In the genomic region with DNA sequence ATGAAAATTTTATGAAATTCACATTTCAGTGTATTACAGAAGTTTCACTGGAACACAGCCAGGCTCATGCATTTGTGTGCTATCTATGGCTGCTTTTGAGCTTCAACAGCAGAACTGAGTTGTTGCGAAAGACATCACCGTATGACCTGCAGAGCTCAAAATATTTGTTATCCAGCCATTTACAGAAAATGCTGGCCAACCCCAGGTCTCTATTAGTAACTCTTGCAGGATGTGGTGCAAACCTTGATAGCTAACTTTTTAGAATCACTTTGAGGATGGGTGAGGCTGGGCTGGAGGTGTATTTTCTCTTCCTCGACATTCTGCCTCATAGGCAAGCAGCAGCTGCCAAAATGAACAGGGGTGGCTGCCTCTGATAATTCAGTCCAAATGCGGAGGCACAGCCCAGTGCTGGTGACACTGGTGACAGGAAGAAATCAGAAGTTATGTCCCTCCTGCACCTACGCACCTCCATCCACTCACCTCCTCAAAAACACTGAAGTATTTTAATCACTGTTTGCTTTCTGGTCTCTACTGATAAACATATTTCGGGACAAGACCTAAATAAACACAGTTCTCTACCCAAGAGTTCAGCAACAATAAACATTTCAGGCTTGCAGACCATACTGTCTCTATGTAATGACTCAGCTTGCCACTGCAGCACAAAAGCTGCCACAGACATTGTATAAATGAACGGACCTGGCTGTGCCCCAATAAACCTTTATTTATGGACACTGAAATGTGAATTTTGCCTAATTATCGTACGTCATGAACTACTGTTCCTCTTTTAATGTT, we compare ENCODE assay signal across 1 cellular context.
TF ChIP-seq lines count a peak whose summit lies in the region.

No MANE protein-coding gene starts in this region.

TF ChIP-seq in K562, 482 proteins besides CTCF, POLR2A, EP300 and RAD21 (continued from another document and continues in another):
- no peak for TF ChIP-seq ZNF507 (tag; conservative IDR thresholded peaks at IDR 0.05)
- TF ChIP-seq SREBF1 (IDR thresholded peaks at IDR 0.05; ENCODE audit: borderline replicate concordance, low read depth, low read length): no peak
- no peak for TF ChIP-seq ELF1 (tag; IDR thresholded peaks at IDR 0.05)
- TF ChIP-seq SIN3A (IDR thresholded peaks at IDR 0.05; ENCODE audit: borderline replicate concordance in 2 of 2, control insufficient read depth in 1 of 2, low read depth in 2 of 2, low read length in 2 of 2): no peak
- TF ChIP-seq, protein P1, sequence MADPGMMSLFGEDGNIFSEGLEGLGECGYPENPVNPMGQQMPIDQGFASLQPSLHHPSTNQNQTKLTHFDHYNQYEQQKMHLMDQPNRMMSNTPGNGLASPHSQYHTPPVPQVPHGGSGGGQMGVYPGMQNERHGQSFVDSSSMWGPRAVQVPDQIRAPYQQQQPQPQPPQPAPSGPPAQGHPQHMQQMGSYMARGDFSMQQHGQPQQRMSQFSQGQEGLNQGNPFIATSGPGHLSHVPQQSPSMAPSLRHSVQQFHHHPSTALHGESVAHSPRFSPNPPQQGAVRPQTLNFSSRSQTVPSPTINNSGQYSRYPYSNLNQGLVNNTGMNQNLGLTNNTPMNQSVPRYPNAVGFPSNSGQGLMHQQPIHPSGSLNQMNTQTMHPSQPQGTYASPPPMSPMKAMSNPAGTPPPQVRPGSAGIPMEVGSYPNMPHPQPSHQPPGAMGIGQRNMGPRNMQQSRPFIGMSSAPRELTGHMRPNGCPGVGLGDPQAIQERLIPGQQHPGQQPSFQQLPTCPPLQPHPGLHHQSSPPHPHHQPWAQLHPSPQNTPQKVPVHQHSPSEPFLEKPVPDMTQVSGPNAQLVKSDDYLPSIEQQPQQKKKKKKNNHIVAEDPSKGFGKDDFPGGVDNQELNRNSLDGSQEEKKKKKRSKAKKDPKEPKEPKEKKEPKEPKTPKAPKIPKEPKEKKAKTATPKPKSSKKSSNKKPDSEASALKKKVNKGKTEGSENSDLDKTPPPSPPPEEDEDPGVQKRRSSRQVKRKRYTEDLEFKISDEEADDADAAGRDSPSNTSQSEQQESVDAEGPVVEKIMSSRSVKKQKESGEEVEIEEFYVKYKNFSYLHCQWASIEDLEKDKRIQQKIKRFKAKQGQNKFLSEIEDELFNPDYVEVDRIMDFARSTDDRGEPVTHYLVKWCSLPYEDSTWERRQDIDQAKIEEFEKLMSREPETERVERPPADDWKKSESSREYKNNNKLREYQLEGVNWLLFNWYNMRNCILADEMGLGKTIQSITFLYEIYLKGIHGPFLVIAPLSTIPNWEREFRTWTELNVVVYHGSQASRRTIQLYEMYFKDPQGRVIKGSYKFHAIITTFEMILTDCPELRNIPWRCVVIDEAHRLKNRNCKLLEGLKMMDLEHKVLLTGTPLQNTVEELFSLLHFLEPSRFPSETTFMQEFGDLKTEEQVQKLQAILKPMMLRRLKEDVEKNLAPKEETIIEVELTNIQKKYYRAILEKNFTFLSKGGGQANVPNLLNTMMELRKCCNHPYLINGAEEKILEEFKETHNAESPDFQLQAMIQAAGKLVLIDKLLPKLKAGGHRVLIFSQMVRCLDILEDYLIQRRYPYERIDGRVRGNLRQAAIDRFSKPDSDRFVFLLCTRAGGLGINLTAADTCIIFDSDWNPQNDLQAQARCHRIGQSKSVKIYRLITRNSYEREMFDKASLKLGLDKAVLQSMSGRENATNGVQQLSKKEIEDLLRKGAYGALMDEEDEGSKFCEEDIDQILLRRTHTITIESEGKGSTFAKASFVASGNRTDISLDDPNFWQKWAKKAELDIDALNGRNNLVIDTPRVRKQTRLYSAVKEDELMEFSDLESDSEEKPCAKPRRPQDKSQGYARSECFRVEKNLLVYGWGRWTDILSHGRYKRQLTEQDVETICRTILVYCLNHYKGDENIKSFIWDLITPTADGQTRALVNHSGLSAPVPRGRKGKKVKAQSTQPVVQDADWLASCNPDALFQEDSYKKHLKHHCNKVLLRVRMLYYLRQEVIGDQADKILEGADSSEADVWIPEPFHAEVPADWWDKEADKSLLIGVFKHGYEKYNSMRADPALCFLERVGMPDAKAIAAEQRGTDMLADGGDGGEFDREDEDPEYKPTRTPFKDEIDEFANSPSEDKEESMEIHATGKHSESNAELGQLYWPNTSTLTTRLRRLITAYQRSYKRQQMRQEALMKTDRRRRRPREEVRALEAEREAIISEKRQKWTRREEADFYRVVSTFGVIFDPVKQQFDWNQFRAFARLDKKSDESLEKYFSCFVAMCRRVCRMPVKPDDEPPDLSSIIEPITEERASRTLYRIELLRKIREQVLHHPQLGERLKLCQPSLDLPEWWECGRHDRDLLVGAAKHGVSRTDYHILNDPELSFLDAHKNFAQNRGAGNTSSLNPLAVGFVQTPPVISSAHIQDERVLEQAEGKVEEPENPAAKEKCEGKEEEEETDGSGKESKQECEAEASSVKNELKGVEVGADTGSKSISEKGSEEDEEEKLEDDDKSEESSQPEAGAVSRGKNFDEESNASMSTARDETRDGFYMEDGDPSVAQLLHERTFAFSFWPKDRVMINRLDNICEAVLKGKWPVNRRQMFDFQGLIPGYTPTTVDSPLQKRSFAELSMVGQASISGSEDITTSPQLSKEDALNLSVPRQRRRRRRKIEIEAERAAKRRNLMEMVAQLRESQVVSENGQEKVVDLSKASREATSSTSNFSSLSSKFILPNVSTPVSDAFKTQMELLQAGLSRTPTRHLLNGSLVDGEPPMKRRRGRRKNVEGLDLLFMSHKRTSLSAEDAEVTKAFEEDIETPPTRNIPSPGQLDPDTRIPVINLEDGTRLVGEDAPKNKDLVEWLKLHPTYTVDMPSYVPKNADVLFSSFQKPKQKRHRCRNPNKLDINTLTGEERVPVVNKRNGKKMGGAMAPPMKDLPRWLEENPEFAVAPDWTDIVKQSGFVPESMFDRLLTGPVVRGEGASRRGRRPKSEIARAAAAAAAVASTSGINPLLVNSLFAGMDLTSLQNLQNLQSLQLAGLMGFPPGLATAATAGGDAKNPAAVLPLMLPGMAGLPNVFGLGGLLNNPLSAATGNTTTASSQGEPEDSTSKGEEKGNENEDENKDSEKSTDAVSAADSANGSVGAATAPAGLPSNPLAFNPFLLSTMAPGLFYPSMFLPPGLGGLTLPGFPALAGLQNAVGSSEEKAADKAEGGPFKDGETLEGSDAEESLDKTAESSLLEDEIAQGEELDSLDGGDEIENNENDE (IDR thresholded peaks at IDR 0.05; ENCODE audit: low read depth, low read length): no peak
- TF ChIP-seq TRIM24 (IDR thresholded peaks at IDR 0.05): peak; percentile 19 to 74; a peak in 3 of 4 replicates
- peak; percentile 83 for TF ChIP-seq MEIS2 (IDR thresholded peaks at IDR 0.05; ENCODE audit: partially characterized antibody)
- TF ChIP-seq IRF2 (CRISPR knock-in tag; IDR thresholded peaks at IDR 0.05): no peak
- TF ChIP-seq PHB2 (IDR thresholded peaks at IDR 0.05; ENCODE audit: low read depth): no peak
- no peak for TF ChIP-seq NR4A1 (CRISPR knock-in tag; IDR thresholded peaks at IDR 0.05)
- no peak for TF ChIP-seq NR4A1 (tag; IDR thresholded peaks at IDR 0.05)
- no peak for TF ChIP-seq ZNF217 (CRISPR knock-in tag; IDR thresholded peaks at IDR 0.05)
- TF ChIP-seq ILF3 (IDR thresholded peaks at IDR 0.05; ENCODE audit: borderline replicate concordance): no peak
- TF ChIP-seq ZNF696 (CRISPR knock-in tag; conservative IDR thresholded peaks at IDR 0.05): no peak
- TF ChIP-seq, protein P2, sequence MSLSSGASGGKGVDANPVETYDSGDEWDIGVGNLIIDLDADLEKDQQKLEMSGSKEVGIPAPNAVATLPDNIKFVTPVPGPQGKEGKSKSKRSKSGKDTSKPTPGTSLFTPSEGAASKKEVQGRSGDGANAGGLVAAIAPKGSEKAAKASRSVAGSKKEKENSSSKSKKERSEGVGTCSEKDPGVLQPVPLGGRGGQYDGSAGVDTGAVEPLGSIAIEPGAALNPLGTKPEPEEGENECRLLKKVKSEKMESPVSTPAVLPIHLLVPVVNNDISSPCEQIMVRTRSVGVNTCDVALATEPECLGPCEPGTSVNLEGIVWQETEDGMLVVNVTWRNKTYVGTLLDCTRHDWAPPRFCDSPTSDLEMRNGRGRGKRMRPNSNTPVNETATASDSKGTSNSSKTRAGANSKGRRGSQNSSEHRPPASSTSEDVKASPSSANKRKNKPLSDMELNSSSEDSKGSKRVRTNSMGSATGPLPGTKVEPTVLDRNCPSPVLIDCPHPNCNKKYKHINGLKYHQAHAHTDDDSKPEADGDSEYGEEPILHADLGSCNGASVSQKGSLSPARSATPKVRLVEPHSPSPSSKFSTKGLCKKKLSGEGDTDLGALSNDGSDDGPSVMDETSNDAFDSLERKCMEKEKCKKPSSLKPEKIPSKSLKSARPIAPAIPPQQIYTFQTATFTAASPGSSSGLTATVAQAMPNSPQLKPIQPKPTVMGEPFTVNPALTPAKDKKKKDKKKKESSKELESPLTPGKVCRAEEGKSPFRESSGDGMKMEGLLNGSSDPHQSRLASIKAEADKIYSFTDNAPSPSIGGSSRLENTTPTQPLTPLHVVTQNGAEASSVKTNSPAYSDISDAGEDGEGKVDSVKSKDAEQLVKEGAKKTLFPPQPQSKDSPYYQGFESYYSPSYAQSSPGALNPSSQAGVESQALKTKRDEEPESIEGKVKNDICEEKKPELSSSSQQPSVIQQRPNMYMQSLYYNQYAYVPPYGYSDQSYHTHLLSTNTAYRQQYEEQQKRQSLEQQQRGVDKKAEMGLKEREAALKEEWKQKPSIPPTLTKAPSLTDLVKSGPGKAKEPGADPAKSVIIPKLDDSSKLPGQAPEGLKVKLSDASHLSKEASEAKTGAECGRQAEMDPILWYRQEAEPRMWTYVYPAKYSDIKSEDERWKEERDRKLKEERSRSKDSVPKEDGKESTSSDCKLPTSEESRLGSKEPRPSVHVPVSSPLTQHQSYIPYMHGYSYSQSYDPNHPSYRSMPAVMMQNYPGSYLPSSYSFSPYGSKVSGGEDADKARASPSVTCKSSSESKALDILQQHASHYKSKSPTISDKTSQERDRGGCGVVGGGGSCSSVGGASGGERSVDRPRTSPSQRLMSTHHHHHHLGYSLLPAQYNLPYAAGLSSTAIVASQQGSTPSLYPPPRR (CRISPR knock-in tag; IDR thresholded peaks at IDR 0.05; ENCODE audit: borderline replicate concordance): no peak
- TF ChIP-seq, protein P3, sequence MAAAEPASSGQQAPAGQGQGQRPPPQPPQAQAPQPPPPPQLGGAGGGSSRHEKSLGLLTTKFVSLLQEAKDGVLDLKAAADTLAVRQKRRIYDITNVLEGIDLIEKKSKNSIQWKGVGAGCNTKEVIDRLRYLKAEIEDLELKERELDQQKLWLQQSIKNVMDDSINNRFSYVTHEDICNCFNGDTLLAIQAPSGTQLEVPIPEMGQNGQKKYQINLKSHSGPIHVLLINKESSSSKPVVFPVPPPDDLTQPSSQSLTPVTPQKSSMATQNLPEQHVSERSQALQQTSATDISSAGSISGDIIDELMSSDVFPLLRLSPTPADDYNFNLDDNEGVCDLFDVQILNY (CRISPR knock-in tag; IDR thresholded peaks at IDR 0.05): no peak
- no peak for TF ChIP-seq NR2C1 (IDR thresholded peaks at IDR 0.05)
- 0 out of 2 replicates have a peak, but pooled peaks have one; percentile 9 for TF ChIP-seq NR2C1 (tag; IDR thresholded peaks at IDR 0.05)
- TF ChIP-seq, protein P4, sequence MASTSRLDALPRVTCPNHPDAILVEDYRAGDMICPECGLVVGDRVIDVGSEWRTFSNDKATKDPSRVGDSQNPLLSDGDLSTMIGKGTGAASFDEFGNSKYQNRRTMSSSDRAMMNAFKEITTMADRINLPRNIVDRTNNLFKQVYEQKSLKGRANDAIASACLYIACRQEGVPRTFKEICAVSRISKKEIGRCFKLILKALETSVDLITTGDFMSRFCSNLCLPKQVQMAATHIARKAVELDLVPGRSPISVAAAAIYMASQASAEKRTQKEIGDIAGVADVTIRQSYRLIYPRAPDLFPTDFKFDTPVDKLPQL (IDR thresholded peaks at IDR 0.05; ENCODE audit: extremely low read depth, insufficient read length): no peak
- TF ChIP-seq, protein P5, sequence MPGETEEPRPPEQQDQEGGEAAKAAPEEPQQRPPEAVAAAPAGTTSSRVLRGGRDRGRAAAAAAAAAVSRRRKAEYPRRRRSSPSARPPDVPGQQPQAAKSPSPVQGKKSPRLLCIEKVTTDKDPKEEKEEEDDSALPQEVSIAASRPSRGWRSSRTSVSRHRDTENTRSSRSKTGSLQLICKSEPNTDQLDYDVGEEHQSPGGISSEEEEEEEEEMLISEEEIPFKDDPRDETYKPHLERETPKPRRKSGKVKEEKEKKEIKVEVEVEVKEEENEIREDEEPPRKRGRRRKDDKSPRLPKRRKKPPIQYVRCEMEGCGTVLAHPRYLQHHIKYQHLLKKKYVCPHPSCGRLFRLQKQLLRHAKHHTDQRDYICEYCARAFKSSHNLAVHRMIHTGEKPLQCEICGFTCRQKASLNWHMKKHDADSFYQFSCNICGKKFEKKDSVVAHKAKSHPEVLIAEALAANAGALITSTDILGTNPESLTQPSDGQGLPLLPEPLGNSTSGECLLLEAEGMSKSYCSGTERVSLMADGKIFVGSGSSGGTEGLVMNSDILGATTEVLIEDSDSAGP (CRISPR knock-in tag; IDR thresholded peaks at IDR 0.05): no peak
- TF ChIP-seq, protein P6, sequence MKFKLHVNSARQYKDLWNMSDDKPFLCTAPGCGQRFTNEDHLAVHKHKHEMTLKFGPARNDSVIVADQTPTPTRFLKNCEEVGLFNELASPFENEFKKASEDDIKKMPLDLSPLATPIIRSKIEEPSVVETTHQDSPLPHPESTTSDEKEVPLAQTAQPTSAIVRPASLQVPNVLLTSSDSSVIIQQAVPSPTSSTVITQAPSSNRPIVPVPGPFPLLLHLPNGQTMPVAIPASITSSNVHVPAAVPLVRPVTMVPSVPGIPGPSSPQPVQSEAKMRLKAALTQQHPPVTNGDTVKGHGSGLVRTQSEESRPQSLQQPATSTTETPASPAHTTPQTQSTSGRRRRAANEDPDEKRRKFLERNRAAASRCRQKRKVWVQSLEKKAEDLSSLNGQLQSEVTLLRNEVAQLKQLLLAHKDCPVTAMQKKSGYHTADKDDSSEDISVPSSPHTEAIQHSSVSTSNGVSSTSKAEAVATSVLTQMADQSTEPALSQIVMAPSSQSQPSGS (CRISPR knock-in tag; IDR thresholded peaks at IDR 0.05): no peak
- no peak for TF ChIP-seq RFX7 (CRISPR knock-in tag; IDR thresholded peaks at IDR 0.05)
- TF ChIP-seq CSDE1 (IDR thresholded peaks at IDR 0.05): no peak
- TF ChIP-seq, protein P7, sequence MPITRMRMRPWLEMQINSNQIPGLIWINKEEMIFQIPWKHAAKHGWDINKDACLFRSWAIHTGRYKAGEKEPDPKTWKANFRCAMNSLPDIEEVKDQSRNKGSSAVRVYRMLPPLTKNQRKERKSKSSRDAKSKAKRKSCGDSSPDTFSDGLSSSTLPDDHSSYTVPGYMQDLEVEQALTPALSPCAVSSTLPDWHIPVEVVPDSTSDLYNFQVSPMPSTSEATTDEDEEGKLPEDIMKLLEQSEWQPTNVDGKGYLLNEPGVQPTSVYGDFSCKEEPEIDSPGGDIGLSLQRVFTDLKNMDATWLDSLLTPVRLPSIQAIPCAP (CRISPR knock-in tag; IDR thresholded peaks at IDR 0.05; ENCODE audit: borderline replicate concordance): no peak
- TF ChIP-seq, protein P8, sequence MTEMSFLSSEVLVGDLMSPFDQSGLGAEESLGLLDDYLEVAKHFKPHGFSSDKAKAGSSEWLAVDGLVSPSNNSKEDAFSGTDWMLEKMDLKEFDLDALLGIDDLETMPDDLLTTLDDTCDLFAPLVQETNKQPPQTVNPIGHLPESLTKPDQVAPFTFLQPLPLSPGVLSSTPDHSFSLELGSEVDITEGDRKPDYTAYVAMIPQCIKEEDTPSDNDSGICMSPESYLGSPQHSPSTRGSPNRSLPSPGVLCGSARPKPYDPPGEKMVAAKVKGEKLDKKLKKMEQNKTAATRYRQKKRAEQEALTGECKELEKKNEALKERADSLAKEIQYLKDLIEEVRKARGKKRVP (CRISPR knock-in tag; IDR thresholded peaks at IDR 0.05): no peak
- TF ChIP-seq CHD2 (IDR thresholded peaks at IDR 0.05; ENCODE audit: low read depth, low read length): no peak
- TF ChIP-seq, protein P9, sequence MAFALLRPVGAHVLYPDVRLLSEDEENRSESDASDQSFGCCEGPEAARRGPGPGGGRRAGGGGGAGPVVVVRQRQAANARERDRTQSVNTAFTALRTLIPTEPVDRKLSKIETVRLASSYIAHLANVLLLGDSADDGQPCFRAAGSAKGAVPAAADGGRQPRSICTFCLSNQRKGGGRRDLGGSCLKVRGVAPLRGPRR (CRISPR knock-in tag; IDR thresholded peaks at IDR 0.05): no peak
- TF ChIP-seq CXXC5 (CRISPR knock-in tag; IDR thresholded peaks at IDR 0.05): peak; percentile 50; the same call in 1 of the 2 replicates
- TF ChIP-seq FOXK1 (CRISPR knock-in tag; IDR thresholded peaks at IDR 0.05; ENCODE audit: borderline replicate concordance): no peak
